Comparison of ENCODE assay signal across 14 cellular contexts in genomic region chr19:900302-901111, GRCh38. TPM values are rescaled to one million over a fixed set of nuclear protein-coding genes. Genes with fewer than 3 reads are reported as not detected.
DNase-seq lines count a peak whose midpoint lies in the region; ATAC-seq and TF ChIP-seq lines count a peak whose summit lies in the region.
"Had no signal": no experiment of that assay in that cellular context is flagged by ENCODE, and none has a peak within 500 bp of the region (broad histone marks: within the 10 kb centered on the region; RNA-seq: fewer than 3 reads in every experiment).

No MANE protein-coding gene starts in this region.

- peaks cover 0 to 24% of the 10 kb centered on the region in 2 donors for H3K36me3 ChIP-seq in psoas muscle (ENCODE audit: insufficient read depth in 1 of 2, low read depth in 1 of 2)

- H3K4me1 Mint-ChIP-seq in activated T-cell treated with anti-CD3 and anti-CD28 coated beads, Interleukin-2, amount 50 U/mL, for 4 hours (ENCODE audit: low read depth), result peaks cover 25% of the 10 kb centered on the region
- H3K4me1 Mint-ChIP-seq in central memory CD8-positive, alpha-beta T cell, result peaks cover 7% of the 10 kb centered on the region

- H3K27me3 Mint-ChIP-seq in activated T-cell treated with anti-CD3 and anti-CD28 coated beads, Interleukin-2, amount 50 U/mL, for 4 hours (ENCODE audit: low read depth), result no peaks in the 10 kb centered on the region
- no peaks in the 10 kb centered on the region for H3K27me3 Mint-ChIP-seq in central memory CD8-positive, alpha-beta T cell

- no peaks in the 10 kb centered on the region for H3K4me1 ChIP-seq in psoas muscle
- H3K4me1 ChIP-seq: HAP-1, sigmoid colon had no signal

- H3K9me3 Mint-ChIP-seq in activated T-cell treated with anti-CD3 and anti-CD28 coated beads, Interleukin-2, amount 50 U/mL, for 4 hours, result no peaks in the 10 kb centered on the region
- no peaks in the 10 kb centered on the region for H3K9me3 Mint-ChIP-seq in central memory CD8-positive, alpha-beta T cell

- no peak overlapping the region for H3K27ac ChIP-seq in psoas muscle
- H3K27ac ChIP-seq: HL-60, sigmoid colon had no signal

- no peak overlapping the region for H3K4me3 ChIP-seq in psoas muscle
- H3K4me3 ChIP-seq: HAP-1, sigmoid colon had no signal

- H3K27ac Mint-ChIP-seq in central memory CD8-positive, alpha-beta T cell (ENCODE audit: low read depth), result peak overlapping the region; percentile 35

- intact Hi-C loops in psoas muscle (cut with DNase I), result no loop called here

- peak; percentile 52 to 53 for ATAC-seq in activated T-cell treated with anti-CD3 and anti-CD28 coated beads, Interleukin-2, amount 50 U/mL, for 4 hours
- peak; percentile 65 for ATAC-seq in central memory CD8-positive, alpha-beta T cell (replicated peaks; ENCODE audit: extremely low read depth, poor library complexity, severe bottlenecking)
- peak in 3 of 4 donors; percentile 29 to 61 (median 42) for ATAC-seq in psoas muscle
- no peak for ATAC-seq in left lobe of liver

- peaks cover 10% of the 10 kb centered on the region for H3K36me3 Mint-ChIP-seq in activated T-cell treated with anti-CD3 and anti-CD28 coated beads, Interleukin-2, amount 50 U/mL, for 4 hours (ENCODE audit: insufficient read depth)
- H3K36me3 Mint-ChIP-seq in central memory CD8-positive, alpha-beta T cell (ENCODE audit: insufficient read depth), result peaks cover 36% of the 10 kb centered on the region

- 86 to 88% (median 86%) methylated on average over 29 to 30 of the region's 30 CpGs for WGBS in psoas muscle, 3 donors

- no peak for DNase-seq in activated T-cell treated with anti-CD3 and anti-CD28 coated beads, Interleukin-2, amount 50 U/mL, for 4 hours
- DNase-seq in activated T-cell treated with anti-CD3 and anti-CD28 coated beads for 4 hours (no peak), NCI-H2171 treated with DMSO at 0.1 percent for 48 hours (lab: John Stamatoyannopoulos, UW) (peak; percentile 36), psoas muscle (peak; percentile 13 to 49), putamen (ENCODE audit: low spot score) (no peak), left lobe of liver (ENCODE audit: low spot score) (no peak)
- DNase-seq in central memory CD8-positive, alpha-beta T cell (ENCODE audit: low spot score in 2 of 2), result no peak
- DNase-seq in activated effector memory CD4-positive, alpha-beta T cell treated with Interleukin-2 at 50 U/mL for 16 hours, result no peak
- DNase-seq: COR-L47, NCI-H187, sigmoid colon had no signal

- no peaks in the 10 kb centered on the region for H3K9me3 ChIP-seq in psoas muscle
- H3K9me3 ChIP-seq: HAP-1, sigmoid colon had no signal

- no peaks in the 10 kb centered on the region for H3K27me3 ChIP-seq in psoas muscle (ENCODE audit: insufficient read depth in 3 of 3, low read length in 2 of 3)
- H3K27me3 ChIP-seq: sigmoid colon had no signal

- TF ChIP-seq CTCF in psoas muscle (IDR thresholded peaks at IDR 0.05), result no peak

- H3K4me3 Mint-ChIP-seq in activated T-cell treated with anti-CD3 and anti-CD28 coated beads, Interleukin-2, amount 50 U/mL, for 4 hours, result no peak overlapping the region
- H3K4me3 Mint-ChIP-seq in central memory CD8-positive, alpha-beta T cell, result no peak overlapping the region

RNA-seq across cellular contexts. Expression of gene RNU6-9, which starts 7.2 kb away (rescaled TPM):
- total RNA-seq in activated T-cell treated with anti-CD3 and anti-CD28 coated beads, Interleukin-2, amount 50 U/mL, for 4 hours, result not detected
- total RNA-seq in psoas muscle (not detected), left lobe of liver (not detected)
- not detected for polyA plus RNA-seq in psoas muscle
- total RNA-seq: kidney epithelial cell, sigmoid colon had no signal
- polyA plus RNA-seq: sigmoid colon had no signal

RNA-seq across cellular contexts. Expression of gene MED16, which starts 7.5 kb away (rescaled TPM):
- total RNA-seq in activated T-cell treated with anti-CD3 and anti-CD28 coated beads, Interleukin-2, amount 50 U/mL, for 4 hours, result 10 to 100 TPM; 70.4 to 73.9 (median 73.6) TPM
- total RNA-seq in psoas muscle (10 to 100 TPM; 47.0 to 66.5 (median 56.7) TPM), left lobe of liver (36.3 TPM)
- 10 to 100 TPM; 30.7 to 55.8 (median 51.3) TPM for polyA plus RNA-seq in psoas muscle

RNA-seq across cellular contexts. Expression of gene R3HDM4, which starts 12.5 kb away (rescaled TPM):
- total RNA-seq in activated T-cell treated with anti-CD3 and anti-CD28 coated beads, Interleukin-2, amount 50 U/mL, for 4 hours, result 10 to 100 TPM; 92.3 to 97.7 (median 96.3) TPM
- total RNA-seq in psoas muscle (10 to 100 TPM; 17.8 to 56.8 (median 50.6) TPM), left lobe of liver (20.9 TPM)
- polyA plus RNA-seq in psoas muscle, result 10 to 100 TPM; 37.4 to 92.0 (median 60.8) TPM

RNA-seq across cellular contexts. Expression of gene KISS1R, which starts 16.6 kb away (rescaled TPM):
- 1 to 10 TPM; 2.9 to 5.1 (median 3.3) TPM for total RNA-seq in activated T-cell treated with anti-CD3 and anti-CD28 coated beads, Interleukin-2, amount 50 U/mL, for 4 hours
- not detected for total RNA-seq in psoas muscle
- under 1 TPM in 1 of 3 donors, not detected in 2; 0.16 TPM for polyA plus RNA-seq in psoas muscle
- total RNA-seq in left lobe of liver, result not detected
- total RNA-seq: sigmoid colon had no signal

RNA-seq across cellular contexts. Expression of gene ARID3A, which starts 25.3 kb away (rescaled TPM):
- total RNA-seq in activated T-cell treated with anti-CD3 and anti-CD28 coated beads, Interleukin-2, amount 50 U/mL, for 4 hours, result 10 to 100 TPM in 1 of 3 donors, 1 to 10 TPM in 2; 7.3 to 13.2 (median 10.0) TPM
- 1 to 10 TPM; 4.2 to 6.7 (median 4.9) TPM for total RNA-seq in psoas muscle
- 1 to 10 TPM; 2.3 to 4.2 (median 3.2) TPM for polyA plus RNA-seq in psoas muscle
- 3.6 TPM for total RNA-seq in left lobe of liver

Comparison
In these comparisons a context has a peak if more than half of its experiments do, and no peak if none do; other contexts are left out.
1. DNase-seq: peak in NCI-H2171 treated with DMSO at 0.1 percent for 48 hours (single experiment) and psoas muscle (2 of 2); none in activated T-cell treated with anti-CD3 and anti-CD28 coated beads, Interleukin-2, amount 50 U/mL, for 4 hours (single experiment), activated T-cell treated with anti-CD3 and anti-CD28 coated beads for 4 hours (single experiment), central memory CD8-positive, alpha-beta T cell (0 of 2), putamen (single experiment), left lobe of liver (single experiment) and activated effector memory CD4-positive, alpha-beta T cell treated with Interleukin-2 at 50 U/mL for 16 hours (single experiment).